ENCODE assay signal across 18 cellular contexts in the genomic region with DNA sequence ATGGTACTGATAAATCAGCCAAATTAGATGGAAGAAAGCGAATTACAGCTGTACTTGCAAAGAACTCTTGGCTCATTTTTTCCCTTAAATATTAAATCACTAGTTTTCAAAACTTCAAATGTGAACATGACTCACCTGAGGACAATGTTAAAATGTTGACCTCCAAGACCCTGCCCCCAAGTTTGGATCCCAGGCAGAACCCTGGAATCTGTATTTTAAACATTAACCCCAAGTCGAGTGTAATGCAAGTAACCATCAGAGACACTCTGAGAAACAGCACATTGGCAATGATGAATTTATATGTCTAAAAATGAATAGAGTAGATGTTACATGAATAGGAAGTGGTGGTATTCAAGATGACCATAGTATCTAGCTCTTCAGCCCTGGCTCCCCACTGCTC. TPM values are rescaled to one million over a fixed set of nuclear protein-coding genes. Genes with fewer than 3 reads are reported as not detected.
A peak's percentile ranks its signal among the peaks of the same experiment; 100 is the strongest.
DNase-seq lines count a peak whose midpoint lies in the region; ATAC-seq and TF ChIP-seq lines count a peak whose summit lies in the region.
"Had no signal": no experiment of that assay in that cellular context is flagged by ENCODE, and none has a peak within 500 bp of the region (broad histone marks: within the 10 kb centered on the region; RNA-seq: fewer than 3 reads in every experiment).

No MANE protein-coding gene starts in this region.

- H3K4me1 Mint-ChIP-seq in stimulated activated naive CD8-positive, alpha-beta T cell treated with anti-CD3 and anti-CD28 coated beads, Interleukin-15, Interleukin-2, amounts not matched to agents 100 ng/mL and 50 ng/mL, for 24 hours (ENCODE audit: low read depth), result peaks cover 72% of the 10 kb centered on the region
- peaks cover 48 to 58% (median 49%) of the 10 kb centered on the region in 3 donors for H3K4me1 Mint-ChIP-seq in T-cell
- H3K4me1 Mint-ChIP-seq in effector memory CD8-positive, alpha-beta T cell (ENCODE audit: low read depth in 2 of 2), result peaks cover 30 to 31% of the 10 kb centered on the region in 2 donors
- H3K4me1 Mint-ChIP-seq in type B pancreatic cell (ENCODE audit: unreplicated experiment), result peaks cover 6% of the 10 kb centered on the region

- H3K9me3 Mint-ChIP-seq in stimulated activated naive CD8-positive, alpha-beta T cell treated with anti-CD3 and anti-CD28 coated beads, Interleukin-15, Interleukin-2, amounts not matched to agents 100 ng/mL and 50 ng/mL, for 24 hours, result no peaks in the 10 kb centered on the region
- H3K9me3 Mint-ChIP-seq in T-cell, result no peaks in the 10 kb centered on the region
- H3K9me3 Mint-ChIP-seq in effector memory CD8-positive, alpha-beta T cell, result no peaks in the 10 kb centered on the region
- peaks cover 6% of the 10 kb centered on the region for H3K9me3 Mint-ChIP-seq in type B pancreatic cell

- CTCF ChIA-PET in T-cell (lab: Charles Lee), result interaction anchor here in 1 of 2 donors (1.2 to 3.1 kb wide), 2 partner anchors 9 to 262 kb away, joined by 3 to 47 read pairs; a partner anchor contains a TSS

- POLR2A ChIA-PET in T-cell (lab: Charles Lee), result interaction anchor here (0.6 to 1.0 kb wide), 2 partner anchors 260 to 509 kb away, joined by 3 to 5 read pairs; no protein-coding TSS in a partner anchor

- H3K36me3 Mint-ChIP-seq in stimulated activated naive CD8-positive, alpha-beta T cell treated with anti-CD3 and anti-CD28 coated beads, Interleukin-15, Interleukin-2, amounts not matched to agents 100 ng/mL and 50 ng/mL, for 24 hours (ENCODE audit: low read depth), result peaks cover 14% of the 10 kb centered on the region
- H3K36me3 Mint-ChIP-seq in T-cell (no peaks in the 10 kb centered on the region), type B pancreatic cell (no peaks in the 10 kb centered on the region)
- peaks cover 4% of the 10 kb centered on the region for H3K36me3 Mint-ChIP-seq in effector memory CD8-positive, alpha-beta T cell (ENCODE audit: insufficient read depth)

- intact Hi-C loops in Right ventricle myocardium superior (cut with DNase I), result no loop called here

- peak overlapping the region; percentile 47 for H3K27ac Mint-ChIP-seq in stimulated activated naive CD8-positive, alpha-beta T cell treated with anti-CD3 and anti-CD28 coated beads, Interleukin-15, Interleukin-2, amounts not matched to agents 100 ng/mL and 50 ng/mL, for 24 hours
- H3K27ac Mint-ChIP-seq in T-cell, result peak overlapping the region; percentile 91 to 99
- peak overlapping the region; percentile 51 to 99 for H3K27ac Mint-ChIP-seq in effector memory CD8-positive, alpha-beta T cell
- H3K27ac Mint-ChIP-seq in type B pancreatic cell, result peak overlapping the region; percentile 9

- H3K4me3 Mint-ChIP-seq in stimulated activated naive CD8-positive, alpha-beta T cell treated with anti-CD3 and anti-CD28 coated beads, Interleukin-15, Interleukin-2, amounts not matched to agents 100 ng/mL and 50 ng/mL, for 24 hours, result no peak overlapping the region
- H3K4me3 Mint-ChIP-seq in T-cell (peak overlapping the region in 1 of 3 donors; percentile 15), type B pancreatic cell (no peak overlapping the region)
- no peak overlapping the region for H3K4me3 Mint-ChIP-seq in effector memory CD8-positive, alpha-beta T cell

- peaks cover 2% of the 10 kb centered on the region for H3K27me3 Mint-ChIP-seq in stimulated activated naive CD8-positive, alpha-beta T cell treated with anti-CD3 and anti-CD28 coated beads, Interleukin-15, Interleukin-2, amounts not matched to agents 100 ng/mL and 50 ng/mL, for 24 hours
- H3K27me3 Mint-ChIP-seq in T-cell (no peaks in the 10 kb centered on the region), type B pancreatic cell (no peaks in the 10 kb centered on the region)
- no peaks in the 10 kb centered on the region for H3K27me3 Mint-ChIP-seq in effector memory CD8-positive, alpha-beta T cell

- TF ChIP-seq CTCF in type B pancreatic cell (conservative IDR thresholded peaks at IDR 0.05), result no peak

- ATAC-seq in stimulated activated naive CD8-positive, alpha-beta T cell treated with anti-CD3 and anti-CD28 coated beads, Interleukin-15, Interleukin-2, amounts not matched to agents 100 U/mL and 50 U/mL, for 24 hours, result no peak
- ATAC-seq in T-cell (replicated peaks in 1 of 4) (no peak), HG03045 (IDR thresholded peaks at IDR 0.05; ENCODE audit: unreplicated experiment) (no peak), Right ventricle myocardium superior (ENCODE audit: poor library complexity) (no peak)
- ATAC-seq in effector memory CD8-positive, alpha-beta T cell (replicated peaks), result no peak
- ATAC-seq: HCT116, heart right ventricle, upper lobe of right lung had no signal

- DNase-seq in stimulated activated naive CD8-positive, alpha-beta T cell treated with anti-CD3 and anti-CD28 coated beads, Interleukin-15, Interleukin-2, amounts not matched to agents 100 U/mL and 50 U/mL, for 24 hours, result no peak
- no peak for DNase-seq in T-cell
- no peak for DNase-seq in effector memory CD8-positive, alpha-beta T cell
- no peak for DNase-seq in type B pancreatic cell (ENCODE audit: extremely low spot score, unreplicated experiment)
- no peak for DNase-seq in Right ventricle myocardium superior
- DNase-seq in inferior parietal cortex (ENCODE audit: extremely low spot score), result no peak
- DNase-seq: cortex of kidney; DND-41; heart right ventricle; NCI-H1105; NCI-H2029 treated with DMSO at 0.1 percent for 48 hours; NCI-H446; RPMI8226; stimulated activated CD4-positive, alpha-beta T cell treated with anti-CD3 and anti-CD28 coated beads, Interleukin-4, amount 100 ng/mL, for 1 hour; upper lobe of right lung had no signal

RNA-seq across cellular contexts. Expression of a gene that starts 2.3 kb away (rescaled TPM):
- 10 to 100 TPM in 1 of 5 donors, 1 to 10 TPM in 4; 6.6 to 11.4 (median 7.2) TPM for total RNA-seq in T-cell
- total RNA-seq in type B pancreatic cell (ENCODE audit: low replicate concordance), result 1.2 and 1.4 TPM in 2 replicates
- total RNA-seq in Right ventricle myocardium superior, result 9.0 TPM

RNA-seq across cellular contexts. Expression of a gene that starts 10.3 kb away (rescaled TPM):
- 10 to 100 TPM; 15.4 to 21.3 (median 19.3) TPM for total RNA-seq in T-cell
- 25.6 and 25.9 TPM in 2 replicates for total RNA-seq in type B pancreatic cell (ENCODE audit: low replicate concordance)
- total RNA-seq in Right ventricle myocardium superior, result 39.8 TPM

Comparison
In these comparisons a context has a peak if more than half of its experiments do, and no peak if none do; other contexts are left out.
1. H3K27ac Mint-ChIP-seq: peak in every context shown above with its lines; median percentile 95 in T-cell; 75 in effector memory CD8-positive, alpha-beta T cell; 47 in stimulated activated naive CD8-positive, alpha-beta T cell treated with anti-CD3 and anti-CD28 coated beads, Interleukin-15, Interleukin-2, amounts not matched to agents 100 ng/mL and 50 ng/mL, for 24 hours; 9 in type B pancreatic cell.